Comparison of ENCODE assay signal across 21 cellular contexts in the genomic region with DNA sequence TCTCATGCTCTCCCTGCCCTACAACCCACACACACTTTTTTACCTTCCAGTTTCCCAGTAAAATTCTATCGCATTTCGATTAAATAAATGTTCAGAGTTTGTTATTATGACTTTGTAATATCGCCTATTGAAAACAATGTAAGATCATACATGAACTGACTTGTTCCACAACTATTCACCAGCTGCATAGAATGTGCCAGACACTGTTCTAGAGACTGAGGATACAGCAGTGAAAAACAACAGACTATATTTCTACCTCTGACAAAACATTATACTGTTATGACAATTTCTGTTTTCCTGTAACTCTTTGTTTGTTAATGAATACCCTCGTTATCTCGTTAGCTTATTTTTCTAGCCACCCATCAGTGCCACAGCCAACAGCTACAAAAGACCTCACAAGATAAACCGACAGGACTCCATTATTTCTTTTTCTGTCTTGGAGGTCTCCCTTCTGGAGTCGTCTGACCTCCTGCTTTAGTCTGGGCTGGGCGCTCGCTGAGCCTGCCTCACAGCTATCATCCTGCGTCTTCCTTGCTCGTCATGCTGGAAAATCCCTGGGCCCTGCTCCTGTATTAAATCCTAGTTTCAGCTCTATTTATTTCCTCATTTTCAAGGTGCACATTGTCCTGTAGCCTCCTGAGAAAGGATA.
"Had no signal": no experiment of that assay in that cellular context is flagged by ENCODE, and none has a peak within 500 bp of the region (broad histone marks: within the 10 kb centered on the region; RNA-seq: fewer than 3 reads in every experiment).

No MANE protein-coding gene starts in this region.

- H3K4me1 Mint-ChIP-seq: activated naive CD4-positive, alpha-beta T cell treated with anti-CD3 and anti-CD28 coated beads, Interleukin-2, amount 10 ng/mL, durations not matched to agents 7 days and 5 days; activated naive CD8-positive, alpha-beta T cell treated with anti-CD3 and anti-CD28 coated beads, Interleukin-2, amount 50 U/mL, for 24 hours had no signal

- H3K4me3 ChIP-seq: breast epithelium, esophagus squamous epithelium, lower lobe of right lung, right lobe of liver, SK-N-MC, stomach had no signal

- DNase-seq: activated CD4-positive, alpha-beta T cell treated with anti-CD3 and anti-CD28 coated beads, Interleukin-2, amount 50 U/mL, for 1 hour; activated CD8-positive, alpha-beta memory T cell treated with anti-CD3 and anti-CD28 coated beads for 24 hours; activated CD8-positive, alpha-beta memory T cell treated with anti-CD3 and anti-CD28 coated beads, Interleukin-2, amount 50 U/mL, for 48 hours; activated effector memory CD4-positive, alpha-beta T cell treated with Interleukin-2 at 50 U/mL for 16 hours; activated naive CD4-positive, alpha-beta T cell treated with anti-CD3 and anti-CD28 coated beads, Interleukin-2, amount 10 ng/mL, durations not matched to agents 7 days and 5 days; activated naive CD8-positive, alpha-beta T cell treated with anti-CD3 and anti-CD28 coated beads, Interleukin-2, amount 50 U/mL, for 24 hours; activated T-cell treated with anti-CD3 and anti-CD28 coated beads, Interleukin-2, amount 50 U/mL, for 48 hours; anterior cingulate cortex; cerebellar nuclear complex; effector CD8-positive, alpha-beta T cell; esophagus squamous epithelium; lower lobe of right lung; midbrain; right lobe of liver; small intestine; stimulated activated CD4-positive, alpha-beta T cell treated with anti-CD3 and anti-CD28 coated beads, Interleukin-4, amount 100 ng/mL, for 1 hour; stomach had no signal

- H3K27me3 ChIP-seq: breast epithelium, right lobe of liver, stomach had no signal

- H3K27ac Mint-ChIP-seq: activated naive CD4-positive, alpha-beta T cell treated with anti-CD3 and anti-CD28 coated beads, Interleukin-2, amount 10 ng/mL, durations not matched to agents 7 days and 5 days; activated naive CD8-positive, alpha-beta T cell treated with anti-CD3 and anti-CD28 coated beads, Interleukin-2, amount 50 U/mL, for 24 hours; T-helper 1 cell treated with Interleukin-12 subunit alpha and Interleukin-12 subunit beta and Interleukin-4 antibody, amounts not matched to agents 30 μg/mL and 1 μg/mL, for 36 hours had no signal

- H3K27me3 Mint-ChIP-seq: activated naive CD4-positive, alpha-beta T cell treated with anti-CD3 and anti-CD28 coated beads, Interleukin-2, amount 10 ng/mL, durations not matched to agents 7 days and 5 days; activated naive CD8-positive, alpha-beta T cell treated with anti-CD3 and anti-CD28 coated beads, Interleukin-2, amount 50 U/mL, for 24 hours had no signal

- H3K36me3 ChIP-seq: breast epithelium, esophagus squamous epithelium, lower lobe of right lung, right lobe of liver, stomach had no signal

- H3K9me3 Mint-ChIP-seq: activated naive CD4-positive, alpha-beta T cell treated with anti-CD3 and anti-CD28 coated beads, Interleukin-2, amount 10 ng/mL, durations not matched to agents 7 days and 5 days; T-helper 1 cell treated with Interleukin-12 subunit alpha and Interleukin-12 subunit beta and Interleukin-4 antibody, amounts not matched to agents 30 μg/mL and 1 μg/mL, for 36 hours had no signal

- H3K36me3 Mint-ChIP-seq: activated naive CD4-positive, alpha-beta T cell treated with anti-CD3 and anti-CD28 coated beads, Interleukin-2, amount 10 ng/mL, durations not matched to agents 7 days and 5 days had no signal

- H3K4me1 ChIP-seq: breast epithelium, lower lobe of right lung, right lobe of liver, stomach had no signal

- H3K4me3 Mint-ChIP-seq: activated naive CD4-positive, alpha-beta T cell treated with anti-CD3 and anti-CD28 coated beads, Interleukin-2, amount 10 ng/mL, durations not matched to agents 7 days and 5 days; activated naive CD8-positive, alpha-beta T cell treated with anti-CD3 and anti-CD28 coated beads, Interleukin-2, amount 50 U/mL, for 24 hours; T-helper 1 cell treated with Interleukin-12 subunit alpha and Interleukin-12 subunit beta and Interleukin-4 antibody, amounts not matched to agents 30 μg/mL and 1 μg/mL, for 36 hours had no signal

- H3K27ac ChIP-seq: breast epithelium, esophagus squamous epithelium, lower lobe of right lung, right lobe of liver, SK-N-MC, stomach had no signal

- ATAC-seq: activated CD4-positive, CD25-positive, alpha-beta regulatory T cell treated with anti-CD3 and anti-CD28 coated beads, Interleukin-2, amount 50 U/mL, for 24 hours; activated naive CD8-positive, alpha-beta T cell treated with anti-CD3 and anti-CD28 coated beads, Interleukin-2, amount 50 U/mL, for 24 hours; lower lobe of right lung; right lobe of liver had no signal

- H3K9me3 ChIP-seq: breast epithelium, esophagus squamous epithelium, lower lobe of right lung, right lobe of liver, stomach had no signal
